In the genomic region with DNA sequence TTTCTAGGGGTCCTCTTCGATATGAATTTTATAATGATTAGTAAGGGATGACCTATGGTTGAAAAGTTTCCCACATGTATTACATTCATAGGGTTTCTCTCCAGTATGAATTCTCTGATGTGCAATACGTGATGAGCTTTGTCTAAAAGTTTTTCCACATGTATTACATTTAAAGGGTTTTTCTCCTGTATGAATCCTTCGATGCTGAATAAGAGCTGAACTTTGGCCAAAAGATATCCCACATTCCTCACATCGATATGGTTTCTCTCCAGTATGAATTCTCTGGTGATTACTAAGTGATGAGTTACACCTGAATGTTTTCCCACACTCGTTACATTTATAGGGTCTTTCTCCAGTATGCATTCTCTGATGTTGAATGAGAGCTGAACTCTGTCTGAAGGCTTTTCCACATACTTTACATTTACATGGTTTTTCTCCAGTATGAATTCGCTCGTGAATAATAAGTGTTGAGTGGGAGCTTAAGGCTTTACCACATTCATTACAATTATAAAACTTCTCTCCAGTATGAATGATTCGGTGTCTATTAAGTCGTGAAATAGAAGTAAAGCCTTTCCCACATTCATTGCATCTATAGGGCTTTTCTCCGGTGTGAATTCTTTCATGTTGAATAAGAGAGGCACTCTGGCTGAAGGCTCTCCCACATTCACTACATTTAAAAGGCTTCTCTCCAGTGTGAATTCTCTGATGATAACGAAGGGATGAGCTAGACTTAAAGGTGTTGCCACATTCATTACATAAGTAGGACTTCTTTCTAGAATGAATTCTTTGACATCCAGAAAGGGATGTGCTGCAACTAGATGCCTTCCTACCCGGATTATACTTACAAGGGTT, we compare ENCODE assay signal across 6 cellular contexts. TPM values are rescaled to one million over a fixed set of nuclear protein-coding genes. Genes with fewer than 3 reads are reported as not detected.
DNase-seq lines count a peak whose midpoint lies in the region; ATAC-seq, FAIRE-seq and TF ChIP-seq lines count a peak whose summit lies in the region.
"Not testable (repeated sequence)": the region's sequence is repeated elsewhere in the genome, so short reads cannot be mapped to it uniquely, and the experiment has no call there.

No MANE protein-coding gene starts in this region.

- not testable (repeated sequence) for TF ChIP-seq RAD21 in HepG2 (CRISPR knock-in tag; IDR thresholded peaks at IDR 0.05)

- peaks cover 59% of the 10 kb centered on the region for H3K9me3 Mint-ChIP-seq in endothelial cell (ENCODE audit: unreplicated experiment)

- CTCF ChIA-PET in mammary epithelial cell (lab: Charles Lee; ENCODE audit: low non-redundant PET); HepG2 (lab: Yijun Ruan, JAX; ENCODE audit: low intra/inter-chr PET ratio, low total read pairs): not testable (repeated sequence)

- dilution Hi-C loops in mammary epithelial cell (cut with HindIII; ENCODE audit: low sequenced_read_pairs): not testable (repeated sequence)

- in situ Hi-C loops in Caki2 (cut with HindIII; ENCODE audit: low pct_unique_long_range_greater_than_20kb, low sequenced_read_pairs); mammary epithelial cell (cut with MboI; ENCODE audit: low sequenced_read_pairs in 2 of 2); HepG2 (cut with HindIII; ENCODE audit: extremely low pct_ligation_motif_present, low pct_unique_long_range_greater_than_20kb): not testable (repeated sequence)

- peaks cover 74% of the 10 kb centered on the region for H3K36me3 Mint-ChIP-seq in endothelial cell (ENCODE audit: low read depth, unreplicated experiment)

- not testable (repeated sequence) for ATAC-seq in HepG2

- intact Hi-C loops in mammary epithelial cell (cut with micrococcal nuclease): loop anchor here (5.0 kb wide), 1 partner anchor 85 kb away; a partner anchor contains a TSS
- intact Hi-C loops in HepG2 (cut with micrococcal nuclease; ENCODE audit: unreplicated experiment): not testable (repeated sequence)

- H3K36me3 ChIP-seq in mammary epithelial cell (ENCODE audit: insufficient read depth, low read length); HepG2 (replicated peaks in 1 of 2; ENCODE audit: control insufficient read depth in 1 of 2, insufficient read depth in 2 of 2, low read length in 2 of 2): not testable (repeated sequence)

- H3K27me3 ChIP-seq in mammary epithelial cell (ENCODE audit: insufficient read depth, low read length); HepG2 (ENCODE audit: control insufficient read depth in 1 of 2, insufficient read depth in 2 of 2, low read length in 2 of 2): not testable (repeated sequence)

- FAIRE-seq in H54 (lab: Jason Lieb, UNC) (peak; percentile 53), HepG2 (lab: Jason Lieb, UNC) (peak; percentile 4)

- peak; percentile 28 for DNase-seq in Caki2 (ENCODE audit: low read depth)
- DNase-seq in H54 (ENCODE audit: insufficient read length, low spot score); mammary epithelial cell; endothelial cell (ENCODE audit: low spot score); HepG2 (ENCODE audit: low spot score): not testable (repeated sequence)
- peak; percentile 7 for DNase-seq in amniotic epithelial cell (ENCODE audit: low read depth)

- not testable (repeated sequence) for H4K20me1 ChIP-seq in mammary epithelial cell (ENCODE audit: insufficient read depth, low read length); HepG2 (ENCODE audit: insufficient read depth, low read length)

- peak overlapping the region; percentile 75 for H3K4me3 Mint-ChIP-seq in endothelial cell (ENCODE audit: unreplicated experiment)

- peaks cover 67% of the 10 kb centered on the region for H3K9me3 ChIP-seq in mammary epithelial cell (replicated peaks; ENCODE audit: insufficient read depth, low read length)
- peaks cover 84% of the 10 kb centered on the region for H3K9me3 ChIP-seq in HepG2 (ENCODE audit: low read length)

- 94% methylated on average over 10 of the region's 12 CpGs for WGBS in mammary epithelial cell (ENCODE audit: low coverage, missing lambda C conversion rate)
- 68% methylated on average over 11 of the region's 12 CpGs for WGBS in HepG2 (ENCODE audit: low lambda C conversion rate)

- TSS peak; percentile 33 for BruUV-seq in mammary epithelial cell (replicated peaks; lab: Mats Ljungman, UMichigan)
- BruUV-seq in HepG2 (replicated peaks; lab: Mats Ljungman, UMichigan): TSS peak; percentile 29

- H3K4me2 ChIP-seq in mammary epithelial cell (ENCODE audit: insufficient read depth, low read depth, low read length); HepG2 (ENCODE audit: low read depth, low read length): not testable (repeated sequence)

- not testable (repeated sequence) for H2AFZ ChIP-seq in mammary epithelial cell (ENCODE audit: low read depth, low read length); HepG2 (ENCODE audit: low read length)

- H3K27me3 Mint-ChIP-seq in endothelial cell (ENCODE audit: unreplicated experiment): not testable (repeated sequence)

- not testable (repeated sequence) for TF ChIP-seq EP300 in HepG2 (IDR thresholded peaks at IDR 0.05; ENCODE audit: low read depth in 2 of 2, low read length in 2 of 2); HepG2 (CRISPR knock-in tag; IDR thresholded peaks at IDR 0.05; ENCODE audit: borderline replicate concordance)

- H3K79me2 ChIP-seq in mammary epithelial cell (ENCODE audit: insufficient read depth, low read length); HepG2 (ENCODE audit: insufficient read depth, low read length): not testable (repeated sequence)

- not testable (repeated sequence) for TF ChIP-seq POLR2A in H54 (IDR thresholded peaks at IDR 0.05; ENCODE audit: low read depth, low read length); HepG2 (IDR thresholded peaks at IDR 0.05; ENCODE audit: insufficient read depth in 1 of 2, low read depth in 2 of 2, low read length in 2 of 2)

- not testable (repeated sequence) for H3K27ac ChIP-seq in mammary epithelial cell (ENCODE audit: insufficient read depth, low read depth, low read length); HepG2 (ENCODE audit: extremely low read length, insufficient read depth, low read length)

- not testable (repeated sequence) for TF ChIP-seq CTCF in mammary epithelial cell (conservative IDR thresholded peaks at IDR 0.05 in 1 of 2, IDR thresholded peaks at IDR 0.05 in 1 of 2; ENCODE audit: extremely low read depth in 1 of 2, insufficient read depth in 1 of 2, low read depth in 1 of 2, low read length in 2 of 2); endothelial cell (IDR thresholded peaks at IDR 0.05; ENCODE audit: unreplicated experiment); HepG2 (CRISPR knock-in tag; IDR thresholded peaks at IDR 0.05)

- H3K4me1 ChIP-seq in mammary epithelial cell (ENCODE audit: insufficient read depth, low read length); HepG2 (ENCODE audit: insufficient read depth, low read length): not testable (repeated sequence)

- H3K4me1 Mint-ChIP-seq in endothelial cell (ENCODE audit: unreplicated experiment): not testable (repeated sequence)

- not testable (repeated sequence) for H3K9ac ChIP-seq in mammary epithelial cell (ENCODE audit: insufficient read depth, low read length); HepG2 (ENCODE audit: insufficient read depth, low read depth, low read length)

- not testable (repeated sequence) for H3K27ac Mint-ChIP-seq in endothelial cell (ENCODE audit: unreplicated experiment)

- H3K4me3 ChIP-seq in mammary epithelial cell (replicated peaks in 1 of 3; ENCODE audit: insufficient read depth in 1 of 3, low read depth in 2 of 3, low read length in 3 of 3); HepG2 (replicated peaks in 1 of 3; ENCODE audit: insufficient read depth in 1 of 3, low read depth in 2 of 3, low read length in 3 of 3): not testable (repeated sequence)

- POLR2A ChIA-PET in HepG2 (lab: Yijun Ruan, JAX): not testable (repeated sequence)

TF ChIP-seq in HepG2, 621 proteins besides CTCF, POLR2A, EP300 and RAD21:
- TF ChIP-seq ZNF274 (CRISPR knock-in tag; IDR thresholded peaks at IDR 0.05): peak; percentile 85; the same call in 1 of the 2 replicates

RNA-seq across cellular contexts. Expression of a gene that starts 18.2 kb away (rescaled TPM):
- 6.1 and 8.4 TPM in 2 replicates for total RNA-seq in Caki2 (2014; rRNA removed; shearing (Covaris generic); ENCODE audit: low replicate concordance)
- total RNA-seq in mammary epithelial cell: 10 to 100 TPM; 12.5 to 14.1 TPM
- polyA plus RNA-seq in mammary epithelial cell: 5.7 TPM
- polyA minus RNA-seq in mammary epithelial cell: not detected
- total RNA-seq in endothelial cell (ENCODE audit: unreplicated experiment): 23.2 TPM
- 3.1 TPM in 2 replicates for total RNA-seq in HepG2 (2016; rRNA removed; fragmentation: Illumina TruSeq; extraction: Trizol)
- 2.9 and 4.1 TPM in 2 replicates for total RNA-seq in HepG2 (2016; cell fraction: cytosol; rRNA removed; fragmentation: Illumina TruSeq; extraction: Trizol; ENCODE audit: low read depth)
- total RNA-seq in HepG2 (2016; cell fraction: insoluble cytoplasmic fraction; rRNA removed; fragmentation: Illumina TruSeq; extraction: Trizol): 3.3 and 3.7 TPM in 2 replicates
- 2.7 and 3.3 TPM in 2 replicates for total RNA-seq in HepG2 (2016; cell fraction: membrane; rRNA removed; fragmentation: Illumina TruSeq; extraction: Trizol)
- total RNA-seq in HepG2 (2016; cell fraction: nucleus; rRNA removed; fragmentation: Illumina TruSeq; extraction: Trizol): 4.3 and 4.4 TPM in 2 replicates
- polyA plus RNA-seq in HepG2 (2011; rRNA removed): 2.9 TPM in 2 replicates
- polyA plus RNA-seq in HepG2 (2011; cell fraction: cytosol; rRNA removed): 1.2 and 1.7 TPM in 2 replicates
- 3.6 and 4.6 TPM in 2 replicates for polyA plus RNA-seq in HepG2 (2011; cell fraction: nucleus; rRNA removed)
- 2.2 and 3.0 TPM in 2 replicates for polyA plus RNA-seq in HepG2 (2012)
- 0.36 and 0.38 TPM in 2 replicates for polyA plus RNA-seq in HepG2 (2016; cell fraction: cytosol; fragmentation: Illumina TruSeq; extraction: Trizol; ENCODE audit: low read depth)
- polyA plus RNA-seq in HepG2 (2016; cell fraction: insoluble cytoplasmic fraction; fragmentation: Illumina TruSeq; extraction: Trizol; ENCODE audit: low read depth): 3.9 and 4.9 TPM in 2 replicates
- 1.2 and 1.5 TPM in 2 replicates for polyA plus RNA-seq in HepG2 (2016; cell fraction: membrane; fragmentation: Illumina TruSeq; extraction: Trizol; ENCODE audit: low read depth)
- 10.8 and 11.3 TPM in 2 replicates for polyA plus RNA-seq in HepG2 (2016; cell fraction: nucleus; fragmentation: Illumina TruSeq; extraction: Trizol; ENCODE audit: insufficient read depth, low read depth)
- polyA minus RNA-seq in HepG2 (2011; rRNA and poly(A)+ RNA removed; ENCODE audit: low replicate concordance): 2.3 TPM in 2 replicates
- polyA minus RNA-seq in HepG2 (2011; cell fraction: cytosol; rRNA and poly(A)+ RNA removed): 1.5 and 2.0 TPM in 2 replicates
- 3.6 and 5.3 TPM in 2 replicates for polyA minus RNA-seq in HepG2 (2011; cell fraction: nucleus; rRNA and poly(A)+ RNA removed)
